In the genomic region with DNA sequence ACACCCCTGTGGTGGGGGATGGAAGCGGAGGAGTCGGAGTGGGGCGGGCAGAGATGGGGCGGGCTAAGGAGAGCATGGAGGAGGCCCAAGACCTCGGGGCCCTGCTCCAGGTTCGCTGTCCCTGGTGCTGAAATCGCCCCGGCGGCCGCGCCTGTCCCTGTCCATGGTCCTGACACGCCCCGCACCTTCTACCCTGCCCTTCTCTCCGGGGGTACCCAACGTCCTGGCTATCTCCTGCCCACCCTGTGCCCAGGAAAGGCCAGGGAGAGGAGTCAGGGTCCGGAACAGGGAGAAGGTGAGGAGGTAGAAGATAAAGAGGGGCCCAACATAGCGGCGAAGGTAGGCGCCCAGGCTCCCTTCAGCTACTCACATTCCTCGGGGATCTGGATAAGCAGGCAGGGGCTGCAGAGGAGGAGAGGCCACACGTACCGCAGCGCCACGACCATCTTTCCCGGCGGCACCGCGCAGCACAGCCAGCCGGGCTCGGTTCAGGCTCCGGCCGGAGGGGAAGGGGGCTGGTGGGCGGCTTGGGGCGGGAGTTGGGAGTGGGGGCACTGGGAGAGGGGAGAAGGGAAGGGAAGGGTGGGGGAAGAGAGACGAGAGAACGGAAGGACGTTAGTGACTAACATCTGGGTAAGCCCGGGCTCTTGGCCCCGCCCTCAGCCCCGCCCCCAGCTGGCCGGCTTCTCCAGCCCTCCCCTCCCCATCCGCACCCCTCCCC, we compare ENCODE assay signal across 1 cellular context.
TF ChIP-seq lines count a peak whose summit lies in the region.

No MANE protein-coding gene starts in this region.

TF ChIP-seq in HepG2, 621 proteins besides CTCF, POLR2A, EP300 and RAD21 (continued from another document and continues in another):
- TF ChIP-seq, protein P1, sequence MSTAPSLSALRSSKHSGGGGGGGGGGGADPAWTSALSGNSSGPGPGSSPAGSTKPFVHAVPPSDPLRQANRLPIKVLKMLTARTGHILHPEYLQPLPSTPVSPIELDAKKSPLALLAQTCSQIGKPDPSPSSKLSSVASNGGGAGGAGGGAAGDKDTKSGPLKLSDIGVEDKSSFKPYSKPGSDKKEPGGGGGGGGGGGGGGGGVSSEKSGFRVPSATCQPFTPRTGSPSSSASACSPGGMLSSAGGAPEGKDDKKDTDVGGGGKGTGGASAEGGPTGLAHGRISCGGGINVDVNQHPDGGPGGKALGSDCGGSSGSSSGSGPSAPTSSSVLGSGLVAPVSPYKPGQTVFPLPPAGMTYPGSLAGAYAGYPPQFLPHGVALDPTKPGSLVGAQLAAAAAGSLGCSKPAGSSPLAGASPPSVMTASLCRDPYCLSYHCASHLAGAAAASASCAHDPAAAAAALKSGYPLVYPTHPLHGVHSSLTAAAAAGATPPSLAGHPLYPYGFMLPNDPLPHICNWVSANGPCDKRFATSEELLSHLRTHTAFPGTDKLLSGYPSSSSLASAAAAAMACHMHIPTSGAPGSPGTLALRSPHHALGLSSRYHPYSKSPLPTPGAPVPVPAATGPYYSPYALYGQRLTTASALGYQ (CRISPR knock-in tag; IDR thresholded peaks at IDR 0.05) = peak; percentile 97
- TF ChIP-seq ZNF558 (CRISPR knock-in tag; IDR thresholded peaks at IDR 0.05; ENCODE audit: borderline replicate concordance) (peak; percentile 100), ZNF414 (CRISPR knock-in tag; IDR thresholded peaks at IDR 0.05) (peak; percentile 100), NRL (CRISPR knock-in tag; IDR thresholded peaks at IDR 0.05; ENCODE audit: borderline replicate concordance) (peak; percentile 99), KLF9 (CRISPR knock-in tag; IDR thresholded peaks at IDR 0.05; ENCODE audit: low read depth) (peak; percentile 99), EHMT2 (IDR thresholded peaks at IDR 0.05; ENCODE audit: borderline replicate concordance, low read depth, low read length) (peak; percentile 96; the same call in 1 of the 2 replicates), ZNF552 (CRISPR knock-in tag; IDR thresholded peaks at IDR 0.05; ENCODE audit: borderline replicate concordance) (peak; percentile 99), NBN (conservative IDR thresholded peaks at IDR 0.05) (no peak), ZNF335 (CRISPR knock-in tag; IDR thresholded peaks at IDR 0.05) (peak; percentile 98), ZNF256 (CRISPR knock-in tag; conservative IDR thresholded peaks at IDR 0.05) (peak; percentile 100), ATF7 (IDR thresholded peaks at IDR 0.05) (no peak), ATF7 (CRISPR knock-in tag; IDR thresholded peaks at IDR 0.05) (peak; percentile 75), MAFK (conservative IDR thresholded peaks at IDR 0.05 in 1 of 2, IDR thresholded peaks at IDR 0.05 in 1 of 2; ENCODE audit: low read length in 2 of 2) (no peak), ZFYVE20 (CRISPR knock-in tag; IDR thresholded peaks at IDR 0.05; ENCODE audit: borderline replicate concordance, low read depth) (peak; percentile 99), ZNF83 (CRISPR knock-in tag; IDR thresholded peaks at IDR 0.05; ENCODE audit: borderline replicate concordance) (peak; percentile 100), ZNF512B (CRISPR knock-in tag; IDR thresholded peaks at IDR 0.05; ENCODE audit: borderline replicate concordance) (peak; percentile 68; the same call in 1 of the 2 replicates), ZSCAN20 (CRISPR knock-in tag; IDR thresholded peaks at IDR 0.05; ENCODE audit: borderline replicate concordance) (peak; percentile 100), NONO (IDR thresholded peaks at IDR 0.05) (no peak), NONO (CRISPR knock-in tag; conservative IDR thresholded peaks at IDR 0.05) (no peak), LCORL (IDR thresholded peaks at IDR 0.05) (no peak), LCORL (CRISPR knock-in tag; IDR thresholded peaks at IDR 0.05) (peak; percentile 87), ZNF788 (CRISPR knock-in tag; IDR thresholded peaks at IDR 0.05; ENCODE audit: borderline replicate concordance) (peak; percentile 97), TSC22D2 (CRISPR knock-in tag; IDR thresholded peaks at IDR 0.05; ENCODE audit: borderline replicate concordance) (peak; percentile 100), FOXC1 (CRISPR knock-in tag; IDR thresholded peaks at IDR 0.05; ENCODE audit: borderline replicate concordance) (peak; percentile 100), WIZ (CRISPR knock-in tag; IDR thresholded peaks at IDR 0.05) (peak; percentile 100), ZBTB2 (CRISPR knock-in tag; IDR thresholded peaks at IDR 0.05; ENCODE audit: low read depth) (peak; percentile 91), SIN3B (IDR thresholded peaks at IDR 0.05; ENCODE audit: low read length) (no peak), RNF2 (conservative IDR thresholded peaks at IDR 0.05; ENCODE audit: low read depth) (no peak), ZFP41 (CRISPR knock-in tag; IDR thresholded peaks at IDR 0.05; ENCODE audit: borderline replicate concordance) (peak; percentile 96), NFYC (CRISPR knock-in tag; IDR thresholded peaks at IDR 0.05) (peak; percentile 62), ZBTB49 (CRISPR knock-in tag; IDR thresholded peaks at IDR 0.05; ENCODE audit: borderline replicate concordance) (peak; percentile 99), ZNF383 (CRISPR knock-in tag; IDR thresholded peaks at IDR 0.05; ENCODE audit: borderline replicate concordance) (peak; percentile 69; the same call in 1 of the 2 replicates), HMG20A (CRISPR knock-in tag; IDR thresholded peaks at IDR 0.05; ENCODE audit: borderline replicate concordance) (peak; percentile 86; the same call in 1 of the 2 replicates), ZNF343 (CRISPR knock-in tag; IDR thresholded peaks at IDR 0.05) (peak; percentile 99)
- TF ChIP-seq, protein P2, sequence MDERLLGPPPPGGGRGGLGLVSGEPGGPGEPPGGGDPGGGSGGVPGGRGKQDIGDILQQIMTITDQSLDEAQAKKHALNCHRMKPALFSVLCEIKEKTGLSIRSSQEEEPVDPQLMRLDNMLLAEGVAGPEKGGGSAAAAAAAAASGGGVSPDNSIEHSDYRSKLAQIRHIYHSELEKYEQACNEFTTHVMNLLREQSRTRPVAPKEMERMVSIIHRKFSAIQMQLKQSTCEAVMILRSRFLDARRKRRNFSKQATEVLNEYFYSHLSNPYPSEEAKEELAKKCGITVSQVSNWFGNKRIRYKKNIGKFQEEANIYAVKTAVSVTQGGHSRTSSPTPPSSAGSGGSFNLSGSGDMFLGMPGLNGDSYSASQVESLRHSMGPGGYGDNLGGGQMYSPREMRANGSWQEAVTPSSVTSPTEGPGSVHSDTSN (CRISPR knock-in tag; IDR thresholded peaks at IDR 0.05) = peak; percentile 39; the same call in 1 of the 2 replicates
- TF ChIP-seq, protein P3, sequence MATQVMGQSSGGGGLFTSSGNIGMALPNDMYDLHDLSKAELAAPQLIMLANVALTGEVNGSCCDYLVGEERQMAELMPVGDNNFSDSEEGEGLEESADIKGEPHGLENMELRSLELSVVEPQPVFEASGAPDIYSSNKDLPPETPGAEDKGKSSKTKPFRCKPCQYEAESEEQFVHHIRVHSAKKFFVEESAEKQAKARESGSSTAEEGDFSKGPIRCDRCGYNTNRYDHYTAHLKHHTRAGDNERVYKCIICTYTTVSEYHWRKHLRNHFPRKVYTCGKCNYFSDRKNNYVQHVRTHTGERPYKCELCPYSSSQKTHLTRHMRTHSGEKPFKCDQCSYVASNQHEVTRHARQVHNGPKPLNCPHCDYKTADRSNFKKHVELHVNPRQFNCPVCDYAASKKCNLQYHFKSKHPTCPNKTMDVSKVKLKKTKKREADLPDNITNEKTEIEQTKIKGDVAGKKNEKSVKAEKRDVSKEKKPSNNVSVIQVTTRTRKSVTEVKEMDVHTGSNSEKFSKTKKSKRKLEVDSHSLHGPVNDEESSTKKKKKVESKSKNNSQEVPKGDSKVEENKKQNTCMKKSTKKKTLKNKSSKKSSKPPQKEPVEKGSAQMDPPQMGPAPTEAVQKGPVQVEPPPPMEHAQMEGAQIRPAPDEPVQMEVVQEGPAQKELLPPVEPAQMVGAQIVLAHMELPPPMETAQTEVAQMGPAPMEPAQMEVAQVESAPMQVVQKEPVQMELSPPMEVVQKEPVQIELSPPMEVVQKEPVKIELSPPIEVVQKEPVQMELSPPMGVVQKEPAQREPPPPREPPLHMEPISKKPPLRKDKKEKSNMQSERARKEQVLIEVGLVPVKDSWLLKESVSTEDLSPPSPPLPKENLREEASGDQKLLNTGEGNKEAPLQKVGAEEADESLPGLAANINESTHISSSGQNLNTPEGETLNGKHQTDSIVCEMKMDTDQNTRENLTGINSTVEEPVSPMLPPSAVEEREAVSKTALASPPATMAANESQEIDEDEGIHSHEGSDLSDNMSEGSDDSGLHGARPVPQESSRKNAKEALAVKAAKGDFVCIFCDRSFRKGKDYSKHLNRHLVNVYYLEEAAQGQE (IDR thresholded peaks at IDR 0.05; ENCODE audit: borderline replicate concordance in 1 of 2, low read depth in 1 of 2, low read length in 2 of 2) = peak; percentile 99
- TF ChIP-seq, protein P4, sequence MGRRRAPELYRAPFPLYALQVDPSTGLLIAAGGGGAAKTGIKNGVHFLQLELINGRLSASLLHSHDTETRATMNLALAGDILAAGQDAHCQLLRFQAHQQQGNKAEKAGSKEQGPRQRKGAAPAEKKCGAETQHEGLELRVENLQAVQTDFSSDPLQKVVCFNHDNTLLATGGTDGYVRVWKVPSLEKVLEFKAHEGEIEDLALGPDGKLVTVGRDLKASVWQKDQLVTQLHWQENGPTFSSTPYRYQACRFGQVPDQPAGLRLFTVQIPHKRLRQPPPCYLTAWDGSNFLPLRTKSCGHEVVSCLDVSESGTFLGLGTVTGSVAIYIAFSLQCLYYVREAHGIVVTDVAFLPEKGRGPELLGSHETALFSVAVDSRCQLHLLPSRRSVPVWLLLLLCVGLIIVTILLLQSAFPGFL (CRISPR knock-in tag; IDR thresholded peaks at IDR 0.05) = peak; percentile 99
- TF ChIP-seq, protein P5, sequence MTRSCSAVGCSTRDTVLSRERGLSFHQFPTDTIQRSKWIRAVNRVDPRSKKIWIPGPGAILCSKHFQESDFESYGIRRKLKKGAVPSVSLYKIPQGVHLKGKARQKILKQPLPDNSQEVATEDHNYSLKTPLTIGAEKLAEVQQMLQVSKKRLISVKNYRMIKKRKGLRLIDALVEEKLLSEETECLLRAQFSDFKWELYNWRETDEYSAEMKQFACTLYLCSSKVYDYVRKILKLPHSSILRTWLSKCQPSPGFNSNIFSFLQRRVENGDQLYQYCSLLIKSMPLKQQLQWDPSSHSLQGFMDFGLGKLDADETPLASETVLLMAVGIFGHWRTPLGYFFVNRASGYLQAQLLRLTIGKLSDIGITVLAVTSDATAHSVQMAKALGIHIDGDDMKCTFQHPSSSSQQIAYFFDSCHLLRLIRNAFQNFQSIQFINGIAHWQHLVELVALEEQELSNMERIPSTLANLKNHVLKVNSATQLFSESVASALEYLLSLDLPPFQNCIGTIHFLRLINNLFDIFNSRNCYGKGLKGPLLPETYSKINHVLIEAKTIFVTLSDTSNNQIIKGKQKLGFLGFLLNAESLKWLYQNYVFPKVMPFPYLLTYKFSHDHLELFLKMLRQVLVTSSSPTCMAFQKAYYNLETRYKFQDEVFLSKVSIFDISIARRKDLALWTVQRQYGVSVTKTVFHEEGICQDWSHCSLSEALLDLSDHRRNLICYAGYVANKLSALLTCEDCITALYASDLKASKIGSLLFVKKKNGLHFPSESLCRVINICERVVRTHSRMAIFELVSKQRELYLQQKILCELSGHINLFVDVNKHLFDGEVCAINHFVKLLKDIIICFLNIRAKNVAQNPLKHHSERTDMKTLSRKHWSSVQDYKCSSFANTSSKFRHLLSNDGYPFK (CRISPR knock-in tag; IDR thresholded peaks at IDR 0.05; ENCODE audit: borderline replicate concordance) = peak; percentile 91
